39 cellular contexts compared by ENCODE assay signal in genomic region chr1:170985406-170985805, GRCh38. TPM values are rescaled to one million over a fixed set of nuclear protein-coding genes. Genes with fewer than 3 reads are reported as not detected.
"Had no signal": no experiment of that assay in that cellular context is flagged by ENCODE, and none has a peak within 500 bp of the region (broad histone marks: within the 10 kb centered on the region; RNA-seq: fewer than 3 reads in every experiment).

No MANE protein-coding gene starts in this region.

- H3K27me3 ChIP-seq: MG63 had no signal

- H3K9me3 ChIP-seq: MG63 had no signal

- H3K4me3 ChIP-seq: MG63 had no signal

- DNase-seq: Kasumi-1, MG63, MM.1S, MV-4-11, NCI-H1048, NCI-H1092, NCI-H1092 treated with DMSO at 0.1 percent for 48 hours, NCI-H1105, NCI-H1105 treated with DMSO at 0.1 percent for 48 hours, NCI-H1417, NCI-H1417 treated with DMSO at 0.1 percent for 48 hours, NCI-H1436, NCI-H1436 treated with DMSO at 0.1 percent for 48 hours, NCI-H146, NCI-H1694, NCI-H1694 treated with DMSO at 0.1 percent for 48 hours, NCI-H187, NCI-H187 treated with DMSO at 0.1 percent for 48 hours, NCI-H1930, NCI-H2029, NCI-H2029 treated with DMSO at 0.1 percent for 48 hours, NCI-H2081, NCI-H2081 treated with DMSO at 0.1 percent for 48 hours, NCI-H2107, NCI-H2171, NCI-H2171 treated with DMSO at 0.1 percent for 48 hours, NCI-H2227 treated with DMSO at 0.1 percent for 48 hours, NCI-H226, NCI-H345, NCI-H446, NCI-H446 treated with DMSO at 0.1 percent for 48 hours, NCI-H510A, NCI-H510A treated with DMSO at 0.1 percent for 48 hours, NCI-H524, NCI-H524 treated with DMSO at 0.1 percent for 48 hours had no signal

- H3K36me3 ChIP-seq: MG63 had no signal

RNA-seq across cellular contexts. Expression of gene MROH9, which starts 50.1 kb away (rescaled TPM):
- total RNA-seq: LHCN-M2, M059J, MCF 10A, NCI-H460 had no signal
